Comparison of ENCODE assay signal across 15 cellular contexts in the genomic region with DNA sequence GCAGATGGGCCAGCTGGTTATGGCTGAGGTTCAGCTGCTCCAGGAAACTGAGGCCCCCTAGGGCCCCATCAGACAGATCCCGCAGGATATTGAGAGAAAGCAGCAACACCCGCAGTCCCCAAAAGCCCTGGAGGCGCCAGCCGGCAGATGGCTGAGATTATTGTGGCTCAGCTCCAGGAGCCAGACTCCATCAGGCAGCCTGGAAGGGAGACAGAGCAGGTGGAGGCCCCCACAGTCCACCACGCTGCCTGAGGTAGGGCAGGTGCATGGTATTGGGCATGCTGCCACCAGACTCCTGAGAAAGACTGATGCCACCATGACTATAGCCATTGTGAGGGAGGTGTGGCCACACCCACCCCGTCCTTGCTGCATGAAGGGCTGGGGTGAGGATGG. TPM values are rescaled to one million over a fixed set of nuclear protein-coding genes. Genes with fewer than 3 reads are reported as not detected.
DNase-seq lines count a peak whose midpoint lies in the region; ATAC-seq and TF ChIP-seq lines count a peak whose summit lies in the region.
"Had no signal": no experiment of that assay in that cellular context is flagged by ENCODE, and none has a peak within 500 bp of the region (broad histone marks: within the 10 kb centered on the region; RNA-seq: fewer than 3 reads in every experiment).

No MANE protein-coding gene starts in this region.

- H3K9me3 Mint-ChIP-seq in glutamatergic neuron (ENCODE audit: unreplicated experiment) (peaks cover 9% of the 10 kb centered on the region), osteocyte (ENCODE audit: unreplicated experiment) (no peaks in the 10 kb centered on the region), chondrocyte (ENCODE audit: low read depth) (no peaks in the 10 kb centered on the region)
- H3K9me3 Mint-ChIP-seq in activated CD8-positive, alpha-beta T cell treated with anti-CD3 and anti-CD28 coated beads for 36 hours, result no peaks in the 10 kb centered on the region
- H3K9me3 Mint-ChIP-seq: dendritic cell treated with granulocyte-macrophage colony-stimulating factor and Interleukin-4, amounts not matched to agents 40 ng/mL and 50 ng/mL, for 4 days; stimulated activated naive B cell treated with anti-CD40 and anti-IgM and Interleukin-4, amounts not matched to agents 10 μg/mL and 1 μg/mL and 100 μg/mL, for 72 hours; T-cell; WTC11 had no signal

- CTCF ChIA-PET in activated CD8-positive, alpha-beta T cell treated with anti-CD3 and anti-CD28 coated beads for 36 hours (lab: Charles Lee), result no interaction called here

- ATAC-seq in activated CD8-positive, alpha-beta T cell treated with anti-CD3 and anti-CD28 coated beads for 36 hours, result no peak
- ATAC-seq: stimulated activated naive B cell treated with anti-CD40 and anti-IgM and Interleukin-4, amounts not matched to agents 10 μg/mL and 1 μg/mL and 100 μg/mL, for 72 hours; T-cell; WTC11 had no signal

- peaks cover 4% of the 10 kb centered on the region for H3K27me3 Mint-ChIP-seq in glutamatergic neuron (ENCODE audit: unreplicated experiment)
- H3K27me3 Mint-ChIP-seq in osteocyte (ENCODE audit: unreplicated experiment), result no peaks in the 10 kb centered on the region
- no peaks in the 10 kb centered on the region for H3K27me3 Mint-ChIP-seq in activated CD8-positive, alpha-beta T cell treated with anti-CD3 and anti-CD28 coated beads for 36 hours
- no peaks in the 10 kb centered on the region for H3K27me3 Mint-ChIP-seq in chondrocyte (ENCODE audit: low read depth)
- H3K27me3 Mint-ChIP-seq: dendritic cell treated with granulocyte-macrophage colony-stimulating factor and Interleukin-4, amounts not matched to agents 40 ng/mL and 50 ng/mL, for 4 days; stimulated activated naive B cell treated with anti-CD40 and anti-IgM and Interleukin-4, amounts not matched to agents 10 μg/mL and 1 μg/mL and 100 μg/mL, for 72 hours; T-cell had no signal

- H3K4me3 Mint-ChIP-seq in glutamatergic neuron (ENCODE audit: unreplicated experiment), result peak overlapping the region; percentile 63
- H3K4me3 Mint-ChIP-seq in osteocyte (ENCODE audit: unreplicated experiment), result no peak overlapping the region
- H3K4me3 Mint-ChIP-seq in activated CD8-positive, alpha-beta T cell treated with anti-CD3 and anti-CD28 coated beads for 36 hours, result no peak overlapping the region
- H3K4me3 Mint-ChIP-seq in chondrocyte (ENCODE audit: unreplicated experiment), result no peak overlapping the region
- H3K4me3 Mint-ChIP-seq: dendritic cell treated with granulocyte-macrophage colony-stimulating factor and Interleukin-4, amounts not matched to agents 40 ng/mL and 50 ng/mL, for 4 days; stimulated activated naive B cell treated with anti-CD40 and anti-IgM and Interleukin-4, amounts not matched to agents 10 μg/mL and 1 μg/mL and 100 μg/mL, for 72 hours; T-cell; WTC11 had no signal

- peak; percentile 97 for DNase-seq in DMS 273 (lab: John Stamatoyannopoulos, UW; ENCODE audit: unreplicated experiment)
- peak; percentile 5 for DNase-seq in NCI-H1436 treated with DMSO at 0.1 percent for 48 hours (lab: John Stamatoyannopoulos, UW)
- peak; percentile 86 for DNase-seq in NCI-H774 (lab: John Stamatoyannopoulos, UW)
- peak; percentile 43 for DNase-seq in glutamatergic neuron
- DNase-seq in osteocyte (ENCODE audit: extremely low spot score, unreplicated experiment), result no peak
- DNase-seq in dedifferentiated amniotic fluid mesenchymal stem cell (ENCODE audit: extremely low spot score), result no peak
- no peak for DNase-seq in activated CD8-positive, alpha-beta T cell treated with anti-CD3 and anti-CD28 coated beads for 36 hours
- no peak for DNase-seq in chondrocyte (ENCODE audit: low spot score)
- DNase-seq: activated effector memory CD4-positive, alpha-beta T cell treated with anti-CD3 and anti-CD28 coated beads, Interleukin-2, amount 50 U/mL, for 16 hours; esophagus squamous epithelium; midbrain; stimulated activated naive B cell treated with anti-CD40 and anti-IgM and Interleukin-4, amounts not matched to agents 10 μg/mL and 1 μg/mL and 100 μg/mL, for 72 hours; T-cell had no signal

- POLR2A ChIA-PET in activated CD8-positive, alpha-beta T cell treated with anti-CD3 and anti-CD28 coated beads for 36 hours (lab: Charles Lee), result interaction anchor here (0.8 kb wide), 1 partner anchor 16 kb away, joined by 3 read pairs; no protein-coding TSS in a partner anchor

- peak overlapping the region; percentile 13 for H3K27ac Mint-ChIP-seq in glutamatergic neuron (ENCODE audit: unreplicated experiment)
- no peak overlapping the region for H3K27ac Mint-ChIP-seq in osteocyte (ENCODE audit: unreplicated experiment)
- no peak overlapping the region for H3K27ac Mint-ChIP-seq in activated CD8-positive, alpha-beta T cell treated with anti-CD3 and anti-CD28 coated beads for 36 hours
- H3K27ac Mint-ChIP-seq in chondrocyte (ENCODE audit: unreplicated experiment), result no peak overlapping the region
- H3K27ac Mint-ChIP-seq: dendritic cell treated with granulocyte-macrophage colony-stimulating factor and Interleukin-4, amounts not matched to agents 40 ng/mL and 50 ng/mL, for 4 days; T-cell had no signal

- H3K36me3 Mint-ChIP-seq in glutamatergic neuron (ENCODE audit: unreplicated experiment) (no peaks in the 10 kb centered on the region), osteocyte (ENCODE audit: unreplicated experiment) (peaks cover 10% of the 10 kb centered on the region), chondrocyte (ENCODE audit: low read depth) (peaks cover 7% of the 10 kb centered on the region)
- no peaks in the 10 kb centered on the region for H3K36me3 Mint-ChIP-seq in activated CD8-positive, alpha-beta T cell treated with anti-CD3 and anti-CD28 coated beads for 36 hours (ENCODE audit: low read depth)
- H3K36me3 Mint-ChIP-seq: T-cell had no signal

- TF ChIP-seq CTCF in glutamatergic neuron (IDR thresholded peaks at IDR 0.05; ENCODE audit: partially characterized antibody, unreplicated experiment) (no peak), osteocyte (IDR thresholded peaks at IDR 0.05) (no peak), chondrocyte (IDR thresholded peaks at IDR 0.05) (no peak)
- no peak for TF ChIP-seq CTCF in activated CD8-positive, alpha-beta T cell treated with anti-CD3 and anti-CD28 coated beads for 36 hours (IDR thresholded peaks at IDR 0.05)

- intact Hi-C loops in activated CD8-positive, alpha-beta T cell treated with anti-CD3 and anti-CD28 coated beads for 36 hours (cut with micrococcal nuclease), result no loop called here

- peaks cover 27% of the 10 kb centered on the region for H3K4me1 Mint-ChIP-seq in glutamatergic neuron (ENCODE audit: low read depth, unreplicated experiment)
- H3K4me1 Mint-ChIP-seq in osteocyte (ENCODE audit: unreplicated experiment), result no peaks in the 10 kb centered on the region
- H3K4me1 Mint-ChIP-seq in activated CD8-positive, alpha-beta T cell treated with anti-CD3 and anti-CD28 coated beads for 36 hours (ENCODE audit: low read depth), result no peaks in the 10 kb centered on the region
- no peaks in the 10 kb centered on the region for H3K4me1 Mint-ChIP-seq in chondrocyte (ENCODE audit: low read depth)
- H3K4me1 Mint-ChIP-seq: T-cell, WTC11 had no signal

RNA-seq across cellular contexts. Expression of a gene that starts 9.5 kb away (rescaled TPM):
- total RNA-seq in glutamatergic neuron (ENCODE audit: unreplicated experiment) (22.6 TPM), osteocyte (21.7 and 23.6 TPM in 2 replicates), chondrocyte (14.1 to 20.4 TPM (median 19.0 TPM) in 3 replicates)
- 10 to 100 TPM; 26.1 to 28.5 TPM for total RNA-seq in activated CD8-positive, alpha-beta T cell treated with anti-CD3 and anti-CD28 coated beads for 36 hours

RNA-seq across cellular contexts. Expression of a gene that starts 19.8 kb away (rescaled TPM):
- total RNA-seq in glutamatergic neuron (ENCODE audit: unreplicated experiment) (0.49 TPM), osteocyte (0.29 and 0.78 TPM in 2 replicates), chondrocyte (0.40 to 0.51 TPM (median 0.41 TPM) in 3 replicates)
- 1 to 10 TPM; 1.7 to 2.4 TPM for total RNA-seq in activated CD8-positive, alpha-beta T cell treated with anti-CD3 and anti-CD28 coated beads for 36 hours

RNA-seq across cellular contexts. Expression of a gene that starts 42.2 kb away (rescaled TPM):
- 57.9 TPM for total RNA-seq in glutamatergic neuron (ENCODE audit: unreplicated experiment)
- total RNA-seq in osteocyte, result 49.3 and 49.5 TPM in 2 replicates
- total RNA-seq in activated CD8-positive, alpha-beta T cell treated with anti-CD3 and anti-CD28 coated beads for 36 hours, result 100 to 1,000 TPM; 104 to 110 TPM
- total RNA-seq in chondrocyte, result 48.3 to 51.0 TPM (median 49.7 TPM) in 3 replicates

RNA-seq across cellular contexts. Expression of a gene that starts 46.3 kb away (rescaled TPM):
- total RNA-seq in glutamatergic neuron (ENCODE audit: unreplicated experiment) (51.2 TPM), osteocyte (60.3 TPM in 2 replicates), chondrocyte (52.3 to 70.5 TPM (median 59.2 TPM) in 3 replicates)
- total RNA-seq in activated CD8-positive, alpha-beta T cell treated with anti-CD3 and anti-CD28 coated beads for 36 hours, result 10 to 100 TPM; 20.2 to 20.7 TPM

Comparison
In these comparisons a context has a peak if more than half of its experiments do, and no peak if none do; other contexts are left out.
1. DNase-seq: peak in DMS 273 (single experiment), NCI-H1436 treated with DMSO at 0.1 percent for 48 hours (single experiment), NCI-H774 (single experiment) and glutamatergic neuron (single experiment); none in osteocyte (single experiment), dedifferentiated amniotic fluid mesenchymal stem cell (single experiment), activated CD8-positive, alpha-beta T cell treated with anti-CD3 and anti-CD28 coated beads for 36 hours (single experiment) and chondrocyte (single experiment).